ENCODE assay signal across 25 cellular contexts in the genomic region with DNA sequence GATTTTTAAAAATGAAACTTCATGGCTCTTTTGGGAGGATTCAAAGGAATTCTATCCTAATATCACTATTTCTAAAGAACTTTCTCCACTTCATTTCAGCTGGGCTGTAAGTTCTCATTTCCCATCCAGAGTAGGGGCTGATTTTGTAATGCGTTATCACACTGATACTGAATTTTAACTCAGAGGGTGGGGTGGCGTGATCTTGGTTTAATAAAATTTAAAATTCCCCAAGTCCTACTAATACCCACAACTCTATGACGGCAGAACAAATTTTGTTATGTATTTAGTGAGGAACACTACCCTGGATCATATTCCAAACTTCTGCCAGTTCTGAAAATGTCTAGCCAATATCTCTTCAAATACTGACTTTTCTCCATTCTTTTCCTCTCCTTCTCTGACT.
DNase-seq lines count a peak whose midpoint lies in the region; TF ChIP-seq lines count a peak whose summit lies in the region.
"Had no signal": no experiment of that assay in that cellular context is flagged by ENCODE, and none has a peak within 500 bp of the region (broad histone marks: within the 10 kb centered on the region; RNA-seq: fewer than 3 reads in every experiment).

No MANE protein-coding gene starts in this region.

- no peak overlapping the region for H3K23ac ChIP-seq in mesenchymal stem cell (ENCODE audit: low read length in 2 of 2)

- H2BK15ac ChIP-seq in mesenchymal stem cell (ENCODE audit: low read depth, poor library complexity, severe bottlenecking), result no peak overlapping the region

- H3K9me3 ChIP-seq in mesenchymal stem cell (ENCODE audit: control insufficient read depth, low read length) (no peaks in the 10 kb centered on the region), stomach (peaks cover 0 to 5% (median 2%) of the 10 kb centered on the region in 4 donors)
- H3K9me3 ChIP-seq: BLaER1, body of pancreas, gastrocnemius medialis, suprapubic skin had no signal

- no peak overlapping the region for H2BK120ac ChIP-seq in mesenchymal stem cell (ENCODE audit: low read depth, low read length)

- peak overlapping the region; percentile 55 for H3K9ac ChIP-seq in mesenchymal stem cell (ENCODE audit: low read length)
- H3K9ac ChIP-seq: BLaER1, neural progenitor cell had no signal

- no peak overlapping the region for H3K18ac ChIP-seq in mesenchymal stem cell (ENCODE audit: low read depth in 1 of 2, low read length in 2 of 2)

- H3K14ac ChIP-seq in mesenchymal stem cell (ENCODE audit: low read length in 2 of 2), result no peak overlapping the region

- no peak overlapping the region for H3K4me2 ChIP-seq in mesenchymal stem cell (ENCODE audit: low read length, poor library complexity, severe bottlenecking)
- H3K4me2 ChIP-seq: BLaER1, GM23338, neural progenitor cell had no signal

- H2BK12ac ChIP-seq in mesenchymal stem cell (ENCODE audit: low read length in 2 of 2), result no peak overlapping the region

- H2BK5ac ChIP-seq in mesenchymal stem cell (ENCODE audit: low read depth, low read length, poor library complexity, severe bottlenecking), result no peak overlapping the region

- intact Hi-C loops in stomach (cut with DNase I; ENCODE audit: low total_unique reads), result no loop called here

- no peak overlapping the region for H3K27ac ChIP-seq in mesenchymal stem cell (ENCODE audit: low read length, poor library complexity, severe bottlenecking)
- H3K27ac ChIP-seq in stomach, result peak overlapping the region in 4 of 5 donors; percentile 39 to 66 (median 52)
- H3K27ac ChIP-seq: BLaER1, neural progenitor cell, suprapubic skin had no signal

- no peak for TF ChIP-seq EP300 in stomach (IDR thresholded peaks at IDR 0.05)

- H3K4me1 ChIP-seq in mesenchymal stem cell (ENCODE audit: control insufficient read depth, insufficient read depth, low read depth, low read length) (no peaks in the 10 kb centered on the region), stomach (no peaks in the 10 kb centered on the region)
- H3K4me1 ChIP-seq: BLaER1, gastrocnemius medialis, neural progenitor cell had no signal

- TF ChIP-seq POLR2A in stomach (IDR thresholded peaks at IDR 0.05), result no peak

- H3K27me3 ChIP-seq in mesenchymal stem cell (ENCODE audit: control insufficient read depth in 1 of 2, insufficient read depth in 1 of 2, low read length in 2 of 2) (peaks cover 0 to 15% of the 10 kb centered on the region in 2 experiments), stomach (no peaks in the 10 kb centered on the region)
- H3K27me3 ChIP-seq: BLaER1, body of pancreas, gastrocnemius medialis, neural progenitor cell, suprapubic skin had no signal

- H3K79me1 ChIP-seq in mesenchymal stem cell (replicated peaks; ENCODE audit: low read length, poor library complexity, severe bottlenecking), result no peaks in the 10 kb centered on the region

- H3K36me3 ChIP-seq in mesenchymal stem cell (ENCODE audit: control insufficient read depth in 1 of 2, insufficient read depth in 2 of 2, low read depth in 1 of 2, low read length in 2 of 2) (no peaks in the 10 kb centered on the region), stomach (no peaks in the 10 kb centered on the region)
- H3K36me3 ChIP-seq: BLaER1, gastrocnemius medialis, neural progenitor cell, suprapubic skin had no signal

- H3K4me3 ChIP-seq in fibroblast of the aortic adventitia (ENCODE audit: low read depth, low read length) (no peak overlapping the region), mesenchymal stem cell (ENCODE audit: insufficient read depth in 1 of 2, low read depth in 1 of 2, low read length in 2 of 2) (no peak overlapping the region), stomach (no peak overlapping the region)
- H3K4me3 ChIP-seq: BLaER1, body of pancreas, gastrocnemius medialis, GM23338, neural progenitor cell, suprapubic skin had no signal

- 67% methylated on average over 1 of the region's 3 CpGs for WGBS in mesenchymal stem cell
- 81 to 94% (median 90%) methylated on average over 3 of the region's 3 CpGs for WGBS in stomach, 5 donors

- DNase-seq in NCI-H226 (peak; percentile 84), fibroblast of the aortic adventitia (ENCODE audit: low read depth) (peak; percentile 79), mesenchymal stem cell (no peak), stomach (no peak), medulla oblongata (ENCODE audit: extremely low spot score) (no peak), occipital lobe (lab: John Stamatoyannopoulos, UW) (no peak)
- no peak for DNase-seq in activated CD4-positive, alpha-beta T cell treated with anti-CD3 and anti-CD28 coated beads for 4 hours
- DNase-seq: activated CD8-positive, alpha-beta memory T cell treated with anti-CD3 and anti-CD28 coated beads, Interleukin-2, amount 10 ng/mL, durations not matched to agents 7 days and 5 days; activated naive CD4-positive, alpha-beta T cell treated with Interleukin-2 at 50 U/mL for 16 hours; body of pancreas; cerebellar nuclear complex; dermis blood vessel endothelial cell; EL; gastrocnemius medialis; hypothalamus; left colon; NCI-H1048; NCI-H187; NCI-H510A; stimulated activated CD4-positive, alpha-beta T cell treated with anti-CD3 and anti-CD28 coated beads, Interleukin-15, amount 100 ng/mL, for 24 hours; stimulated activated CD4-positive, alpha-beta T cell treated with anti-CD3 and anti-CD28 coated beads, Interleukin-4, amount 100 ng/mL, for 4 hours had no signal

- TF ChIP-seq CTCF in fibroblast of the aortic adventitia (IDR thresholded peaks at IDR 0.05; ENCODE audit: insufficient read depth, low read length), result no peak
- TF ChIP-seq CTCF in stomach (IDR thresholded peaks at IDR 0.05), result no peak

- H2AFZ ChIP-seq in mesenchymal stem cell (ENCODE audit: low read depth, low read length), result no peak overlapping the region
- H2AFZ ChIP-seq: GM23338, neural progenitor cell had no signal

- H4K91ac ChIP-seq in mesenchymal stem cell (ENCODE audit: low read length), result no peak overlapping the region

- H3K4ac ChIP-seq in mesenchymal stem cell (ENCODE audit: low read depth in 1 of 2, low read length in 2 of 2), result no peak overlapping the region

- no peak overlapping the region for H4K8ac ChIP-seq in mesenchymal stem cell (ENCODE audit: low read length)

- no peak overlapping the region for H2AK5ac ChIP-seq in mesenchymal stem cell (ENCODE audit: low read length, severe bottlenecking)

Comparison
In these comparisons a context has a peak if more than half of its experiments do, and no peak if none do; other contexts are left out.
1. DNase-seq: peak in NCI-H226 (single experiment) and fibroblast of the aortic adventitia (single experiment); none in mesenchymal stem cell (single experiment), stomach (single experiment), medulla oblongata (single experiment), activated CD4-positive, alpha-beta T cell treated with anti-CD3 and anti-CD28 coated beads for 4 hours (0 of 2) and occipital lobe (single experiment).